In the genomic region with DNA sequence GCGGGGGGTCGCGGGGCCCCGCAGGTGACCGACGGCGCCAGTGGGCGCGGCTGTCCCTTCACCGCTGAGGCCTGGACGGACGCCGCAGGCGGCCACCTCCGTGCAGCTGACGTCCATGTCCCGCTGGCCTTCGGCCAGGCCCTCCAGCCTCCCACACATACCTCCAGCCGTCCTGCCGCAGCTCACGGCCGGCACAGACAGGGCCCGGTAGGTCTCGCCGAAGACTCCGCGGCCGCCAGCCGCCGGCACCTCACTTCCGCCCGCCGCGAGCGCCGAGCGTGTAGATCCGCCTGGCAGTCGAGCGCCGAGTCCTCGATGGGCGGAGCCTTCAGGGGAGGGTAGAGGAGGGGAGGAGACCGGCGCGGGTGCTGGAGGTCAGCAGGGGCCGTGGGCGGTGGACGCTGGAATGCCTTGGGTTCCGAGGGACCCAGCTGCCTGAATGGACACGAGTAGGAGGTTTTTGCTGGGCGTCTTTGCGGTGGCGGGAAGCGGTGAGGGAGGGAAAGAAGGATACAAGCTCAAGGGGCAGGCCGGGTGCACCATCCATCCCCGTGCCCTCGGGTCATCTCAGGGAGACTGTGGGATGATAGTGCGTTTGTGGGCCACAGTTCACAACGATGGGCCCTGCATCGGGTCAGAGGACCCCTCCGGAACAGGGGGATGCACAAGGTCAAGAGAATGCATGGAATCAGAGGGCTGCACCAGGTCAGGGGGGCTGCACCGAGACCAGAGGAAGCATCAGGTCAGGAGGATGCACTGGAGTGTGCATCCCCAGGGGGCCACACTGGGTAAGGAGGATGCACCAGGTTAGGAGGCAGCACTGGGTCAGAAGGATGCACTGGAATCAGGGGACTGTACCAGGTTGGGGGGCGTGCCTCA, we compare ENCODE assay signal across 1 cellular context.
A peak's percentile ranks its signal among the peaks of the same experiment; 100 is the strongest.
TF ChIP-seq lines count a peak whose summit lies in the region.

A gene with protein sequence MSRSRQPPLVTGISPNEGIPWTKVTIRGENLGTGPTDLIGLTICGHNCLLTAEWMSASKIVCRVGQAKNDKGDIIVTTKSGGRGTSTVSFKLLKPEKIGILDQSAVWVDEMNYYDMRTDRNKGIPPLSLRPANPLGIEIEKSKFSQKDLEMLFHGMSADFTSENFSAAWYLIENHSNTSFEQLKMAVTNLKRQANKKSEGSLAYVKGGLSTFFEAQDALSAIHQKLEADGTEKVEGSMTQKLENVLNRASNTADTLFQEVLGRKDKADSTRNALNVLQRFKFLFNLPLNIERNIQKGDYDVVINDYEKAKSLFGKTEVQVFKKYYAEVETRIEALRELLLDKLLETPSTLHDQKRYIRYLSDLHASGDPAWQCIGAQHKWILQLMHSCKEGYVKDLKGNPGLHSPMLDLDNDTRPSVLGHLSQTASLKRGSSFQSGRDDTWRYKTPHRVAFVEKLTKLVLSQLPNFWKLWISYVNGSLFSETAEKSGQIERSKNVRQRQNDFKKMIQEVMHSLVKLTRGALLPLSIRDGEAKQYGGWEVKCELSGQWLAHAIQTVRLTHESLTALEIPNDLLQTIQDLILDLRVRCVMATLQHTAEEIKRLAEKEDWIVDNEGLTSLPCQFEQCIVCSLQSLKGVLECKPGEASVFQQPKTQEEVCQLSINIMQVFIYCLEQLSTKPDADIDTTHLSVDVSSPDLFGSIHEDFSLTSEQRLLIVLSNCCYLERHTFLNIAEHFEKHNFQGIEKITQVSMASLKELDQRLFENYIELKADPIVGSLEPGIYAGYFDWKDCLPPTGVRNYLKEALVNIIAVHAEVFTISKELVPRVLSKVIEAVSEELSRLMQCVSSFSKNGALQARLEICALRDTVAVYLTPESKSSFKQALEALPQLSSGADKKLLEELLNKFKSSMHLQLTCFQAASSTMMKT (minus strand): TSS at position 282 of the 879 bp plus-strand sequence. CDS start 55,321 bp downstream, outside the sequence.

TF ChIP-seq in HepG2, 621 proteins besides CTCF, POLR2A, EP300 and RAD21 (continued from another document and continues in another):
- TF ChIP-seq, protein P1, sequence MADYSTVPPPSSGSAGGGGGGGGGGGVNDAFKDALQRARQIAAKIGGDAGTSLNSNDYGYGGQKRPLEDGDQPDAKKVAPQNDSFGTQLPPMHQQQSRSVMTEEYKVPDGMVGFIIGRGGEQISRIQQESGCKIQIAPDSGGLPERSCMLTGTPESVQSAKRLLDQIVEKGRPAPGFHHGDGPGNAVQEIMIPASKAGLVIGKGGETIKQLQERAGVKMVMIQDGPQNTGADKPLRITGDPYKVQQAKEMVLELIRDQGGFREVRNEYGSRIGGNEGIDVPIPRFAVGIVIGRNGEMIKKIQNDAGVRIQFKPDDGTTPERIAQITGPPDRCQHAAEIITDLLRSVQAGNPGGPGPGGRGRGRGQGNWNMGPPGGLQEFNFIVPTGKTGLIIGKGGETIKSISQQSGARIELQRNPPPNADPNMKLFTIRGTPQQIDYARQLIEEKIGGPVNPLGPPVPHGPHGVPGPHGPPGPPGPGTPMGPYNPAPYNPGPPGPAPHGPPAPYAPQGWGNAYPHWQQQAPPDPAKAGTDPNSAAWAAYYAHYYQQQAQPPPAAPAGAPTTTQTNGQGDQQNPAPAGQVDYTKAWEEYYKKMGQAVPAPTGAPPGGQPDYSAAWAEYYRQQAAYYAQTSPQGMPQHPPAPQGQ (CRISPR knock-in tag; IDR thresholded peaks at IDR 0.05; ENCODE audit: borderline replicate concordance), result no peak
- TF ChIP-seq ZNF335 (CRISPR knock-in tag; IDR thresholded peaks at IDR 0.05) (peak; percentile 76), GATAD1 (CRISPR knock-in tag; IDR thresholded peaks at IDR 0.05) (peak; percentile 96), ATF1 (CRISPR knock-in tag; IDR thresholded peaks at IDR 0.05) (no peak), ZNF101 (CRISPR knock-in tag; IDR thresholded peaks at IDR 0.05; ENCODE audit: borderline replicate concordance, low read depth) (no peak), PRMT3 (CRISPR knock-in tag; IDR thresholded peaks at IDR 0.05; ENCODE audit: borderline replicate concordance, low read depth) (peak; percentile 33; the same call in 1 of the 2 replicates), ZNF337 (CRISPR knock-in tag; IDR thresholded peaks at IDR 0.05; ENCODE audit: borderline replicate concordance, low read depth) (no peak), ZNF263 (CRISPR knock-in tag; IDR thresholded peaks at IDR 0.05) (peak; percentile 52; the same call in 1 of the 2 replicates), ZNF878 (CRISPR knock-in tag; IDR thresholded peaks at IDR 0.05) (no peak; the same call in 1 of the 2 replicates), MIXL1 (CRISPR knock-in tag; IDR thresholded peaks at IDR 0.05) (peak; percentile 82), SP1 (IDR thresholded peaks at IDR 0.05) (no peak), SP1 (CRISPR knock-in tag; IDR thresholded peaks at IDR 0.05) (peak; percentile 95), ADNP (CRISPR knock-in tag; IDR thresholded peaks at IDR 0.05) (no peak), SNAI1 (CRISPR knock-in tag; IDR thresholded peaks at IDR 0.05; ENCODE audit: borderline replicate concordance) (peak; percentile 82; the same call in 1 of the 2 replicates), ZNF501 (CRISPR knock-in tag; IDR thresholded peaks at IDR 0.05) (peak; percentile 89; the same call in 1 of the 2 replicates), ZNF670 (CRISPR knock-in tag; IDR thresholded peaks at IDR 0.05; ENCODE audit: borderline replicate concordance) (peak; percentile 97), HOXA5 (CRISPR knock-in tag; IDR thresholded peaks at IDR 0.05) (no peak; the same call in 1 of the 2 replicates), ZNF83 (CRISPR knock-in tag; IDR thresholded peaks at IDR 0.05; ENCODE audit: borderline replicate concordance) (peak; percentile 72; the same call in 1 of the 2 replicates), ARHGAP35 (CRISPR knock-in tag; IDR thresholded peaks at IDR 0.05; ENCODE audit: borderline replicate concordance) (peak; percentile 74; the same call in 1 of the 2 replicates), POLR2AphosphoS5 (IDR thresholded peaks at IDR 0.05; ENCODE audit: low read depth, low read length) (peak; percentile 79), PHF8 (CRISPR knock-in tag; IDR thresholded peaks at IDR 0.05) (peak; percentile 100), HNF4G (IDR thresholded peaks at IDR 0.05; ENCODE audit: borderline replicate concordance, low read depth, low read length) (no peak), HNF4G (CRISPR knock-in tag; IDR thresholded peaks at IDR 0.05; ENCODE audit: borderline replicate concordance, low read depth) (peak; percentile 48; the same call in 1 of the 2 replicates), NFIB (CRISPR knock-in tag; IDR thresholded peaks at IDR 0.05; ENCODE audit: borderline replicate concordance) (no peak), SKI (IDR thresholded peaks at IDR 0.05; ENCODE audit: partially characterized antibody) (peak; percentile 98), XBP1 (CRISPR knock-in tag; IDR thresholded peaks at IDR 0.05) (peak; percentile 79; the same call in 1 of the 2 replicates), SOX6 (IDR thresholded peaks at IDR 0.05) (no peak), SOX6 (CRISPR knock-in tag; IDR thresholded peaks at IDR 0.05) (peak; percentile 69), ZNF546 (CRISPR knock-in tag; conservative IDR thresholded peaks at IDR 0.05) (peak; percentile 98)
- TF ChIP-seq, protein P2, sequence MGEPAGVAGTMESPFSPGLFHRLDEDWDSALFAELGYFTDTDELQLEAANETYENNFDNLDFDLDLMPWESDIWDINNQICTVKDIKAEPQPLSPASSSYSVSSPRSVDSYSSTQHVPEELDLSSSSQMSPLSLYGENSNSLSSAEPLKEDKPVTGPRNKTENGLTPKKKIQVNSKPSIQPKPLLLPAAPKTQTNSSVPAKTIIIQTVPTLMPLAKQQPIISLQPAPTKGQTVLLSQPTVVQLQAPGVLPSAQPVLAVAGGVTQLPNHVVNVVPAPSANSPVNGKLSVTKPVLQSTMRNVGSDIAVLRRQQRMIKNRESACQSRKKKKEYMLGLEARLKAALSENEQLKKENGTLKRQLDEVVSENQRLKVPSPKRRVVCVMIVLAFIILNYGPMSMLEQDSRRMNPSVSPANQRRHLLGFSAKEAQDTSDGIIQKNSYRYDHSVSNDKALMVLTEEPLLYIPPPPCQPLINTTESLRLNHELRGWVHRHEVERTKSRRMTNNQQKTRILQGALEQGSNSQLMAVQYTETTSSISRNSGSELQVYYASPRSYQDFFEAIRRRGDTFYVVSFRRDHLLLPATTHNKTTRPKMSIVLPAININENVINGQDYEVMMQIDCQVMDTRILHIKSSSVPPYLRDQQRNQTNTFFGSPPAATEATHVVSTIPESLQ (CRISPR knock-in tag; conservative IDR thresholded peaks at IDR 0.05), result peak; percentile 72; the same call in 1 of the 2 replicates
- TF ChIP-seq, protein P3, sequence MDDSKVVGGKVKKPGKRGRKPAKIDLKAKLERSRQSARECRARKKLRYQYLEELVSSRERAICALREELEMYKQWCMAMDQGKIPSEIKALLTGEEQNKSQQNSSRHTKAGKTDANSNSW (CRISPR knock-in tag; IDR thresholded peaks at IDR 0.05; ENCODE audit: borderline replicate concordance), result no peak
- TF ChIP-seq, protein P4, sequence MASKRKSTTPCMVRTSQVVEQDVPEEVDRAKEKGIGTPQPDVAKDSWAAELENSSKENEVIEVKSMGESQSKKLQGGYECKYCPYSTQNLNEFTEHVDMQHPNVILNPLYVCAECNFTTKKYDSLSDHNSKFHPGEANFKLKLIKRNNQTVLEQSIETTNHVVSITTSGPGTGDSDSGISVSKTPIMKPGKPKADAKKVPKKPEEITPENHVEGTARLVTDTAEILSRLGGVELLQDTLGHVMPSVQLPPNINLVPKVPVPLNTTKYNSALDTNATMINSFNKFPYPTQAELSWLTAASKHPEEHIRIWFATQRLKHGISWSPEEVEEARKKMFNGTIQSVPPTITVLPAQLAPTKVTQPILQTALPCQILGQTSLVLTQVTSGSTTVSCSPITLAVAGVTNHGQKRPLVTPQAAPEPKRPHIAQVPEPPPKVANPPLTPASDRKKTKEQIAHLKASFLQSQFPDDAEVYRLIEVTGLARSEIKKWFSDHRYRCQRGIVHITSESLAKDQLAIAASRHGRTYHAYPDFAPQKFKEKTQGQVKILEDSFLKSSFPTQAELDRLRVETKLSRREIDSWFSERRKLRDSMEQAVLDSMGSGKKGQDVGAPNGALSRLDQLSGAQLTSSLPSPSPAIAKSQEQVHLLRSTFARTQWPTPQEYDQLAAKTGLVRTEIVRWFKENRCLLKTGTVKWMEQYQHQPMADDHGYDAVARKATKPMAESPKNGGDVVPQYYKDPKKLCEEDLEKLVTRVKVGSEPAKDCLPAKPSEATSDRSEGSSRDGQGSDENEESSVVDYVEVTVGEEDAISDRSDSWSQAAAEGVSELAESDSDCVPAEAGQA (IDR thresholded peaks at IDR 0.05; ENCODE audit: low read depth), result peak; percentile 85
- TF ChIP-seq, protein P4 (CRISPR knock-in tag; IDR thresholded peaks at IDR 0.05; ENCODE audit: borderline replicate concordance), result peak; percentile 73
- TF ChIP-seq, protein P5, sequence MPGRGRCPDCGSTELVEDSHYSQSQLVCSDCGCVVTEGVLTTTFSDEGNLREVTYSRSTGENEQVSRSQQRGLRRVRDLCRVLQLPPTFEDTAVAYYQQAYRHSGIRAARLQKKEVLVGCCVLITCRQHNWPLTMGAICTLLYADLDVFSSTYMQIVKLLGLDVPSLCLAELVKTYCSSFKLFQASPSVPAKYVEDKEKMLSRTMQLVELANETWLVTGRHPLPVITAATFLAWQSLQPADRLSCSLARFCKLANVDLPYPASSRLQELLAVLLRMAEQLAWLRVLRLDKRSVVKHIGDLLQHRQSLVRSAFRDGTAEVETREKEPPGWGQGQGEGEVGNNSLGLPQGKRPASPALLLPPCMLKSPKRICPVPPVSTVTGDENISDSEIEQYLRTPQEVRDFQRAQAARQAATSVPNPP (CRISPR knock-in tag; IDR thresholded peaks at IDR 0.05), result no peak
- TF ChIP-seq, protein P6, sequence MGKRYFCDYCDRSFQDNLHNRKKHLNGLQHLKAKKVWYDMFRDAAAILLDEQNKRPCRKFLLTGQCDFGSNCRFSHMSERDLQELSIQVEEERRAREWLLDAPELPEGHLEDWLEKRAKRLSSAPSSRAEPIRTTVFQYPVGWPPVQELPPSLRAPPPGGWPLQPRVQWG (CRISPR knock-in tag; IDR thresholded peaks at IDR 0.05; ENCODE audit: borderline replicate concordance, low read depth), result no peak
- TF ChIP-seq, protein P7, sequence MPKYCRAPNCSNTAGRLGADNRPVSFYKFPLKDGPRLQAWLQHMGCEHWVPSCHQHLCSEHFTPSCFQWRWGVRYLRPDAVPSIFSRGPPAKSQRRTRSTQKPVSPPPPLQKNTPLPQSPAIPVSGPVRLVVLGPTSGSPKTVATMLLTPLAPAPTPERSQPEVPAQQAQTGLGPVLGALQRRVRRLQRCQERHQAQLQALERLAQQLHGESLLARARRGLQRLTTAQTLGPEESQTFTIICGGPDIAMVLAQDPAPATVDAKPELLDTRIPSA (CRISPR knock-in tag; IDR thresholded peaks at IDR 0.05; ENCODE audit: borderline replicate concordance), result no peak
- TF ChIP-seq, protein P8, sequence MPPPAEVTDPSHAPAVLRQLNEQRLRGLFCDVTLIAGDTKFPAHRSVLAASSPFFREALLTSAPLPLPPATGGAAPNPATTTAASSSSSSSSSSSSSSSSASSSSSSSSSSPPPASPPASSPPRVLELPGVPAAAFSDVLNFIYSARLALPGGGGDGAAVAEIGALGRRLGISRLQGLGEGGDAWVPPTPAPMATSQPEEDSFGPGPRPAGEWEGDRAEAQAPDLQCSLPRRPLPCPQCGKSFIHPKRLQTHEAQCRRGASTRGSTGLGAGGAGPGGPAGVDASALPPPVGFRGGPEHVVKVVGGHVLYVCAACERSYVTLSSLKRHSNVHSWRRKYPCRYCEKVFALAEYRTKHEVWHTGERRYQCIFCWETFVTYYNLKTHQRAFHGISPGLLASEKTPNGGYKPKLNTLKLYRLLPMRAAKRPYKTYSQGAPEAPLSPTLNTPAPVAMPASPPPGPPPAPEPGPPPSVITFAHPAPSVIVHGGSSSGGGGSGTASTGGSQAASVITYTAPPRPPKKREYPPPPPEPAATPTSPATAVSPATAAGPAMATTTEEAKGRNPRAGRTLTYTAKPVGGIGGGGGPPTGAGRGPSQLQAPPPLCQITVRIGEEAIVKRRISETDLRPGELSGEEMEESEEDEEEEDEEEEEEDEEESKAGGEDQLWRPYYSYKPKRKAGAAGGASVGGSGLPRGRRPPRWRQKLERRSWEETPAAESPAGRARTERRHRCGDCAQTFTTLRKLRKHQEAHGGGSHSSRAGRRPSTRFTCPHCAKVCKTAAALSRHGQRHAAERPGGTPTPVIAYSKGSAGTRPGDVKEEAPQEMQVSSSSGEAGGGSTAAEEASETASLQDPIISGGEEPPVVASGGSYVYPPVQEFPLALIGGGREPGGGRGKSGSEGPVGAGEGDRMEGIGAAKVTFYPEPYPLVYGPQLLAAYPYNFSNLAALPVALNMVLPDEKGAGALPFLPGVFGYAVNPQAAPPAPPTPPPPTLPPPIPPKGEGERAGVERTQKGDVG (CRISPR knock-in tag; IDR thresholded peaks at IDR 0.05; ENCODE audit: borderline replicate concordance), result peak; percentile 87
